Comparison of ENCODE assay signal across 18 cellular contexts in genomic region chr4:155799106-155799793, GRCh38. TPM values are rescaled to one million over a fixed set of nuclear protein-coding genes. Genes with fewer than 3 reads are reported as not detected.
DNase-seq lines count a peak whose midpoint lies in the region; ATAC-seq and TF ChIP-seq lines count a peak whose summit lies in the region.
"Had no signal": no experiment of that assay in that cellular context is flagged by ENCODE, and none has a peak within 500 bp of the region (broad histone marks: within the 10 kb centered on the region; RNA-seq: fewer than 3 reads in every experiment).

No MANE protein-coding gene starts in this region.

- H3K79me2 ChIP-seq in GM23248 (ENCODE audit: insufficient read depth) (no peaks in the 10 kb centered on the region), SK-N-SH (ENCODE audit: insufficient read depth) (no peaks in the 10 kb centered on the region)

- TF ChIP-seq CTCF in coronary artery (IDR thresholded peaks at IDR 0.05) (no peak), tibial artery (IDR thresholded peaks at IDR 0.05) (no peak), SK-N-SH (IDR thresholded peaks at IDR 0.05) (no peak)

- no peak for TF ChIP-seq EP300 in SK-N-SH (IDR thresholded peaks at IDR 0.05; ENCODE audit: borderline replicate concordance in 1 of 2, low read depth in 1 of 2, low read length in 1 of 2)

- intact Hi-C loops in tibial artery (cut with DNase I; ENCODE audit: low total_unique reads), result no loop called here

- ATAC-seq in HG03342 (IDR thresholded peaks at IDR 0.05; ENCODE audit: unreplicated experiment), result no peak
- ATAC-seq: PC-3 had no signal

- in situ Hi-C loops in GM23248 (cut with MboI), result no loop called here

- H3K36me3 ChIP-seq in GM23248 (ENCODE audit: low read depth) (no peaks in the 10 kb centered on the region), muscle layer of duodenum (ENCODE audit: control insufficient read depth in 1 of 2, insufficient read depth in 2 of 2, low read length in 2 of 2) (no peaks in the 10 kb centered on the region), tibial artery (peaks cover 0 to 6% (median 0%) of the 10 kb centered on the region in 3 donors), SK-N-SH (replicated peaks in 1 of 2; ENCODE audit: control insufficient read depth in 1 of 2, insufficient read depth in 2 of 2, low read length in 1 of 2) (no peaks in the 10 kb centered on the region)

- CTCF ChIA-PET in SK-N-SH (lab: Yijun Ruan, JAX), result interaction anchor here (2.2 kb wide), 1 partner anchor 11 kb away, joined by 8 read pairs; no protein-coding TSS in a partner anchor

- H2AFZ ChIP-seq in GM23248 (peak overlapping the region; percentile 35; the same call in 1 of the 2 replicates), SK-N-SH (ENCODE audit: low read depth) (no peak overlapping the region)

- H3K4me3 ChIP-seq in GM23248 (peak overlapping the region; percentile 33; the same call in 1 of the 2 replicates), coronary artery (no peak overlapping the region), muscle layer of duodenum (ENCODE audit: low read depth in 1 of 2, low read length in 2 of 2) (no peak overlapping the region), tibial artery (no peak overlapping the region), SK-N-SH (ENCODE audit: low read depth in 2 of 2, low read length in 1 of 2) (no peak overlapping the region)

- H3K9ac ChIP-seq in GM23248 (no peak overlapping the region), SK-N-SH (no peak overlapping the region)

- H3K27ac ChIP-seq in GM23248 (no peak overlapping the region), coronary artery (peak overlapping the region; percentile 36 to 62), muscle layer of duodenum (ENCODE audit: low read length) (peak overlapping the region; percentile 74), tibial artery (peak overlapping the region; percentile 54 to 65), SK-N-SH (ENCODE audit: low read depth in 2 of 2, low read length in 1 of 2) (no peak overlapping the region)
- H3K27ac ChIP-seq: C4-2B, HL-60 had no signal

- H4K20me1 ChIP-seq in GM23248 (ENCODE audit: insufficient read depth) (no peaks in the 10 kb centered on the region), SK-N-SH (ENCODE audit: insufficient read depth) (no peaks in the 10 kb centered on the region)

- whole genome bisulfite sequencing in GM23248 (ENCODE audit: low coverage in 1 of 2, low lambda C conversion rate in 2 of 2, missing lambda C conversion rate in 2 of 2), 2 experiments, result 5 to 7% methylated on average over 5 of the region's 5 CpGs
- 66% methylated on average over 5 of the region's 5 CpGs for WGBS in SK-N-SH (ENCODE audit: low lambda C conversion rate)

- H3K9me3 ChIP-seq in GM23248 (ENCODE audit: low read depth) (no peaks in the 10 kb centered on the region), muscle layer of duodenum (ENCODE audit: control insufficient read depth in 1 of 2, low read length in 2 of 2) (no peaks in the 10 kb centered on the region), tibial artery (no peaks in the 10 kb centered on the region), SK-N-SH (no peaks in the 10 kb centered on the region)

- POLR2A ChIA-PET in SK-N-SH (lab: Yijun Ruan, JAX), result no interaction called here

- no peaks in the 10 kb centered on the region for H3K4me1 ChIP-seq in GM23248 (ENCODE audit: insufficient read depth)
- peaks cover 0 to 19% of the 10 kb centered on the region in 2 donors for H3K4me1 ChIP-seq in muscle layer of duodenum (ENCODE audit: control insufficient read depth in 1 of 2, insufficient read depth in 2 of 2, low read length in 2 of 2)
- H3K4me1 ChIP-seq in tibial artery, result peaks cover 0 to 26% (median 0%) of the 10 kb centered on the region in 4 donors
- H3K4me1 ChIP-seq in SK-N-SH (ENCODE audit: control insufficient read depth in 1 of 2, insufficient read depth in 2 of 2, low read depth in 1 of 2, low read length in 1 of 2), result no peaks in the 10 kb centered on the region

- no peaks in the 10 kb centered on the region for H3F3A ChIP-seq in GM23248 (ENCODE audit: insufficient read depth)
- peaks cover 4% of the 10 kb centered on the region for H3F3A ChIP-seq in SK-N-SH (replicated peaks; ENCODE audit: insufficient read depth)

- no peaks in the 10 kb centered on the region for H3K27me3 ChIP-seq in GM23248 (replicated peaks; ENCODE audit: insufficient read depth)
- H3K27me3 ChIP-seq in muscle layer of duodenum (ENCODE audit: low read depth, low read length), result no peaks in the 10 kb centered on the region
- no peaks in the 10 kb centered on the region for H3K27me3 ChIP-seq in tibial artery
- no peaks in the 10 kb centered on the region for H3K27me3 ChIP-seq in SK-N-SH (ENCODE audit: insufficient read depth)

- H3K4me2 ChIP-seq in GM23248 (ENCODE audit: unreplicated experiment), result peak overlapping the region; percentile 38
- no peak overlapping the region for H3K4me2 ChIP-seq in SK-N-SH

- peak; percentile 52 for DNase-seq in GM23248
- DNase-seq in coronary artery (ENCODE audit: low spot score), result no peak
- no peak for DNase-seq in tibial artery
- no peak for DNase-seq in Ammon's horn (ENCODE audit: low spot score)
- no peak for DNase-seq in NCI-H1436 (lab: John Stamatoyannopoulos, UW)
- no peak for DNase-seq in SK-N-SH
- DNase-seq: EL, H9, KBM-7, NCI-H1105, NCI-H187, NCI-H446, PC-3 had no signal

- H3K9me2 ChIP-seq in GM23248 (ENCODE audit: insufficient read depth), result no peaks in the 10 kb centered on the region
- no peaks in the 10 kb centered on the region for H3K9me2 ChIP-seq in SK-N-SH

- no peak for TF ChIP-seq RAD21 in SK-N-SH (IDR thresholded peaks at IDR 0.05; ENCODE audit: low read length)

TF ChIP-seq in SK-N-SH, 30 proteins besides CTCF, POLR2A, EP300 and RAD21:
- no peak for TF ChIP-seq CHD2 (IDR thresholded peaks at IDR 0.05; ENCODE audit: low read length, partially characterized antibody)
- no peak for TF ChIP-seq TEAD4 (IDR thresholded peaks at IDR 0.05; ENCODE audit: borderline replicate concordance, insufficient read depth)
- TF ChIP-seq ELF1 (IDR thresholded peaks at IDR 0.05), result no peak
- no peak for TF ChIP-seq NFIC (IDR thresholded peaks at IDR 0.05; ENCODE audit: borderline replicate concordance)
- TF ChIP-seq RCOR1 (IDR thresholded peaks at IDR 0.05; ENCODE audit: low read length), result no peak
- TF ChIP-seq EZH2phosphoT487 (IDR thresholded peaks at IDR 0.05; ENCODE audit: borderline replicate concordance, low read depth), result no peak
- TF ChIP-seq MEF2A (IDR thresholded peaks at IDR 0.05; ENCODE audit: borderline replicate concordance, low read depth), result no peak
- TF ChIP-seq FOXJ3 (CRISPR knock-in tag; IDR thresholded peaks at IDR 0.05), result no peak
- no peak for TF ChIP-seq SMC3 (IDR thresholded peaks at IDR 0.05; ENCODE audit: low read depth, low read length)
- TF ChIP-seq TAF1 (IDR thresholded peaks at IDR 0.05; ENCODE audit: borderline replicate concordance, low read depth, low read length), result no peak
- no peak for TF ChIP-seq GABPA (IDR thresholded peaks at IDR 0.05; ENCODE audit: low read depth)

RNA-seq across cellular contexts. Expression of gene GUCY1B1, which starts 40.4 kb away (rescaled TPM):
- total RNA-seq in GM23248 (2014; rRNA removed; shearing (Covaris generic)), result 0.25 and 2.1 TPM in 2 replicates
- 0.25 and 0.56 TPM in 2 replicates for polyA plus RNA-seq in GM23248 (2016; fragmentation: Nextera tagmentation; extraction: Ambion mirVana)
- polyA plus RNA-seq in SK-N-SH (2012; rRNA removed), result 0.36 and 0.38 TPM in 2 replicates
- polyA plus RNA-seq in SK-N-SH (2012; cell fraction: cytosol; rRNA removed), result 0.51 and 0.54 TPM in 2 replicates
- polyA plus RNA-seq in SK-N-SH (2012; cell fraction: nucleus; rRNA removed), result 0.20 and 0.33 TPM in 2 replicates
- total RNA-seq: MCF 10A had no signal

Comparison
In these comparisons a context has a peak if more than half of its experiments do, and no peak if none do; other contexts are left out.
1. H3K27ac ChIP-seq: peak in coronary artery (2 of 2), muscle layer of duodenum (single experiment) and tibial artery (2 of 2); none in GM23248 (single experiment) and SK-N-SH (0 of 2).